Comparison of ENCODE assay signal across 8 cellular contexts in genomic region chr3:161851941-161852566, GRCh38.
DNase-seq lines count a peak whose midpoint lies in the region; ATAC-seq and TF ChIP-seq lines count a peak whose summit lies in the region.

No MANE protein-coding gene starts in this region.

- no peak overlapping the region for H3K4me3 ChIP-seq in neural cell (ENCODE audit: low read length)

- no peaks in the 10 kb centered on the region for H3K27me3 Mint-ChIP-seq in activated naive CD4-positive, alpha-beta T cell treated with anti-CD3 and anti-CD28 coated beads, Interleukin-2, amount 10 ng/mL, durations not matched to agents 7 days and 5 days
- no peaks in the 10 kb centered on the region for H3K27me3 Mint-ChIP-seq in T-helper 17 cell

- no peaks in the 10 kb centered on the region for H3K9me2 ChIP-seq in neural cell (ENCODE audit: insufficient read depth, low read length)

- no peaks in the 10 kb centered on the region for H3K36me3 ChIP-seq in neural cell (ENCODE audit: insufficient read depth, low read length)

- no peak overlapping the region for H3K4me3 Mint-ChIP-seq in activated naive CD4-positive, alpha-beta T cell treated with anti-CD3 and anti-CD28 coated beads, Interleukin-2, amount 10 ng/mL, durations not matched to agents 7 days and 5 days
- no peak overlapping the region for H3K4me3 Mint-ChIP-seq in T-helper 17 cell

- H3K4me2 ChIP-seq in neural cell (ENCODE audit: low read length), result no peak overlapping the region

- no peak overlapping the region for H3K27ac ChIP-seq in neural cell (ENCODE audit: low read length)

- no peaks in the 10 kb centered on the region for H3K4me1 Mint-ChIP-seq in activated naive CD4-positive, alpha-beta T cell treated with anti-CD3 and anti-CD28 coated beads, Interleukin-2, amount 10 ng/mL, durations not matched to agents 7 days and 5 days
- no peaks in the 10 kb centered on the region for H3K4me1 Mint-ChIP-seq in T-helper 17 cell

- DNase-seq in activated naive CD4-positive, alpha-beta T cell treated with anti-CD3 and anti-CD28 coated beads, Interleukin-2, amount 10 ng/mL, durations not matched to agents 7 days and 5 days, result peak; percentile 34
- no peak for DNase-seq in activated naive CD4-positive, alpha-beta T cell treated with Interleukin-2 at 50 U/mL for 16 hours
- DNase-seq in HS-5 (ENCODE audit: low read depth) (peak; percentile 32), SK-N-DZ (ENCODE audit: low spot score) (peak; percentile 63), erythroblast (lab: John Stamatoyannopoulos, UW) (peak; percentile 26 to 58), T-helper 17 cell (no peak)

- no peak overlapping the region for H3K9ac ChIP-seq in neural cell (ENCODE audit: low read length)

- H4K20me1 ChIP-seq in neural cell (ENCODE audit: insufficient read depth), result no peaks in the 10 kb centered on the region

- peak; percentile 74 for TF ChIP-seq CTCF in neural cell (IDR thresholded peaks at IDR 0.05; ENCODE audit: poor library complexity, severe bottlenecking)

- TF ChIP-seq POLR2A in erythroblast (IDR thresholded peaks at IDR 0.05; ENCODE audit: low read length), result no peak

- no peak overlapping the region for H3K27ac Mint-ChIP-seq in activated naive CD4-positive, alpha-beta T cell treated with anti-CD3 and anti-CD28 coated beads, Interleukin-2, amount 10 ng/mL, durations not matched to agents 7 days and 5 days
- H3K27ac Mint-ChIP-seq in T-helper 17 cell, result no peak overlapping the region

- ATAC-seq in GM21723 (IDR thresholded peaks at IDR 0.05; ENCODE audit: unreplicated experiment) (peak; percentile 85), T-helper 17 cell (no peak)

- no peak overlapping the region for H2AFZ ChIP-seq in neural cell (ENCODE audit: low read depth, low read length)

- CTCF ChIA-PET in activated naive CD4-positive, alpha-beta T cell treated with anti-CD3 and anti-CD28 coated beads, Interleukin-2, amount 10 ng/mL, durations not matched to agents 7 days and 5 days (lab: Charles Lee), result no interaction called here

- H3K9me3 ChIP-seq in neural cell (ENCODE audit: low read length) (no peaks in the 10 kb centered on the region), T-helper 17 cell (ENCODE audit: control insufficient read depth, low read length, poor library complexity, severe bottlenecking) (no peaks in the 10 kb centered on the region)

- peak; percentile 80 for TF ChIP-seq RAD21 in neural cell (conservative IDR thresholded peaks at IDR 0.05)

- no peaks in the 10 kb centered on the region for H3F3A ChIP-seq in neural cell (ENCODE audit: insufficient read depth, low read length, poor library complexity, severe bottlenecking)

- H3K9me3 Mint-ChIP-seq in activated naive CD4-positive, alpha-beta T cell treated with anti-CD3 and anti-CD28 coated beads, Interleukin-2, amount 10 ng/mL, durations not matched to agents 7 days and 5 days, result no peaks in the 10 kb centered on the region

- TF ChIP-seq EP300 in neural cell (conservative IDR thresholded peaks at IDR 0.05; ENCODE audit: poor library complexity, severe bottlenecking), result no peak

- H3K36me3 Mint-ChIP-seq in activated naive CD4-positive, alpha-beta T cell treated with anti-CD3 and anti-CD28 coated beads, Interleukin-2, amount 10 ng/mL, durations not matched to agents 7 days and 5 days, result no peaks in the 10 kb centered on the region
- peaks cover 2% of the 10 kb centered on the region for H3K36me3 Mint-ChIP-seq in T-helper 17 cell (ENCODE audit: low read depth)

- H3K79me2 ChIP-seq in neural cell (replicated peaks; ENCODE audit: insufficient read depth, low read length), result no peaks in the 10 kb centered on the region

- no peaks in the 10 kb centered on the region for H3K27me3 ChIP-seq in neural cell (ENCODE audit: insufficient read depth, low read depth, low read length)

TF ChIP-seq in neural cell, 6 proteins besides CTCF, POLR2A, EP300 and RAD21:
- TF ChIP-seq SMC3 (conservative IDR thresholded peaks at IDR 0.05; ENCODE audit: poor library complexity) (peak; percentile 75), TAF1 (IDR thresholded peaks at IDR 0.05; ENCODE audit: low read depth) (no peak), EZH2 (IDR thresholded peaks at IDR 0.05; ENCODE audit: borderline replicate concordance, insufficient read depth, low read length, poor library complexity, severe bottlenecking) (no peak), POLR2AphosphoS5 (IDR thresholded peaks at IDR 0.05) (no peak), MXI1 (conservative IDR thresholded peaks at IDR 0.05; ENCODE audit: poor library complexity, severe bottlenecking) (no peak)
- TF ChIP-seq, protein P1, sequence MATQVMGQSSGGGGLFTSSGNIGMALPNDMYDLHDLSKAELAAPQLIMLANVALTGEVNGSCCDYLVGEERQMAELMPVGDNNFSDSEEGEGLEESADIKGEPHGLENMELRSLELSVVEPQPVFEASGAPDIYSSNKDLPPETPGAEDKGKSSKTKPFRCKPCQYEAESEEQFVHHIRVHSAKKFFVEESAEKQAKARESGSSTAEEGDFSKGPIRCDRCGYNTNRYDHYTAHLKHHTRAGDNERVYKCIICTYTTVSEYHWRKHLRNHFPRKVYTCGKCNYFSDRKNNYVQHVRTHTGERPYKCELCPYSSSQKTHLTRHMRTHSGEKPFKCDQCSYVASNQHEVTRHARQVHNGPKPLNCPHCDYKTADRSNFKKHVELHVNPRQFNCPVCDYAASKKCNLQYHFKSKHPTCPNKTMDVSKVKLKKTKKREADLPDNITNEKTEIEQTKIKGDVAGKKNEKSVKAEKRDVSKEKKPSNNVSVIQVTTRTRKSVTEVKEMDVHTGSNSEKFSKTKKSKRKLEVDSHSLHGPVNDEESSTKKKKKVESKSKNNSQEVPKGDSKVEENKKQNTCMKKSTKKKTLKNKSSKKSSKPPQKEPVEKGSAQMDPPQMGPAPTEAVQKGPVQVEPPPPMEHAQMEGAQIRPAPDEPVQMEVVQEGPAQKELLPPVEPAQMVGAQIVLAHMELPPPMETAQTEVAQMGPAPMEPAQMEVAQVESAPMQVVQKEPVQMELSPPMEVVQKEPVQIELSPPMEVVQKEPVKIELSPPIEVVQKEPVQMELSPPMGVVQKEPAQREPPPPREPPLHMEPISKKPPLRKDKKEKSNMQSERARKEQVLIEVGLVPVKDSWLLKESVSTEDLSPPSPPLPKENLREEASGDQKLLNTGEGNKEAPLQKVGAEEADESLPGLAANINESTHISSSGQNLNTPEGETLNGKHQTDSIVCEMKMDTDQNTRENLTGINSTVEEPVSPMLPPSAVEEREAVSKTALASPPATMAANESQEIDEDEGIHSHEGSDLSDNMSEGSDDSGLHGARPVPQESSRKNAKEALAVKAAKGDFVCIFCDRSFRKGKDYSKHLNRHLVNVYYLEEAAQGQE (IDR thresholded peaks at IDR 0.05; ENCODE audit: borderline replicate concordance), result no peak

Comparison
In these comparisons a context has a peak if more than half of its experiments do, and no peak if none do; other contexts are left out.
1. DNase-seq: peak in activated naive CD4-positive, alpha-beta T cell treated with anti-CD3 and anti-CD28 coated beads, Interleukin-2, amount 10 ng/mL, durations not matched to agents 7 days and 5 days (single experiment), HS-5 (single experiment), SK-N-DZ (single experiment) and erythroblast (2 of 2); none in activated naive CD4-positive, alpha-beta T cell treated with Interleukin-2 at 50 U/mL for 16 hours (single experiment) and T-helper 17 cell (0 of 3).